In genomic region chr5:109688647-109688998, GRCh38 we compare ENCODE assay signal across 8 cellular contexts. TPM values are rescaled to one million over a fixed set of nuclear protein-coding genes. Genes with fewer than 3 reads are reported as not detected.
DNase-seq lines count a peak whose midpoint lies in the region; ATAC-seq lines count a peak whose summit lies in the region.

No MANE protein-coding gene starts in this region.

- H3K4me1 Mint-ChIP-seq in naive B cell: peaks cover 25 to 35% (median 26%) of the 10 kb centered on the region in 3 donors

- peaks cover 0 to 9% (median 0%) of the 10 kb centered on the region in 3 donors for H3K27me3 Mint-ChIP-seq in naive B cell

- H3K4me3 ChIP-seq in SJSA1: peak overlapping the region; percentile 84
- peak overlapping the region; percentile 95 for H3K4me3 ChIP-seq in effector memory CD4-positive, alpha-beta T cell (ENCODE audit: insufficient read depth, low read depth, low read length, poor library complexity, severe bottlenecking)

- peak overlapping the region; percentile 81 to 96 (median 90) for H3K4me3 Mint-ChIP-seq in naive B cell

- H3K9me3 Mint-ChIP-seq in naive B cell: peaks cover 0 to 14% (median 9%) of the 10 kb centered on the region in 7 donors

- DNase-seq in SIG-M5 treated with dmso at 0.1 percent for 504 hours (lab: John Stamatoyannopoulos, UW; ENCODE audit: unreplicated experiment) (peak; percentile 86), SIG-M5 (lab: John Stamatoyannopoulos, UW) (no peak), HuH-7 (ENCODE audit: low spot score) (peak; percentile 37), SJSA1 (ENCODE audit: low read depth in 1 of 2, low spot score in 2 of 2) (no peak), naive B cell (peak; percentile 42)
- DNase-seq in effector memory CD4-positive, alpha-beta T cell: no peak

- peaks cover 7% of the 10 kb centered on the region; the same call in 1 of the 2 replicates for H3K9me3 ChIP-seq in SJSA1 (replicated peaks)
- no peaks in the 10 kb centered on the region for H3K9me3 ChIP-seq in effector memory CD4-positive, alpha-beta T cell (ENCODE audit: control insufficient read depth, low read length)

- no peak for ATAC-seq in naive B cell (ENCODE audit: low read depth in 2 of 2)
- no peak for ATAC-seq in HG02798 (IDR thresholded peaks at IDR 0.05; ENCODE audit: poor library complexity, unreplicated experiment)
- no peak for ATAC-seq in HG02840 (IDR thresholded peaks at IDR 0.05; ENCODE audit: low FRiP score, unreplicated experiment)

- peaks cover 9% of the 10 kb centered on the region; the same call in 1 of the 2 replicates for H3K36me3 ChIP-seq in SJSA1
- no peaks in the 10 kb centered on the region for H3K36me3 ChIP-seq in effector memory CD4-positive, alpha-beta T cell (ENCODE audit: control insufficient read depth, insufficient read depth, low read length)

- H3K27me3 ChIP-seq in SJSA1 (replicated peaks): no peaks in the 10 kb centered on the region
- no peaks in the 10 kb centered on the region for H3K27me3 ChIP-seq in effector memory CD4-positive, alpha-beta T cell (replicated peaks; ENCODE audit: control insufficient read depth, insufficient read depth, low read length, poor library complexity, severe bottlenecking)

- H3K4me1 ChIP-seq in SJSA1 (replicated peaks): peaks cover 19% of the 10 kb centered on the region
- peaks cover 6% of the 10 kb centered on the region for H3K4me1 ChIP-seq in effector memory CD4-positive, alpha-beta T cell (ENCODE audit: control insufficient read depth, insufficient read depth, low read length, poor library complexity, severe bottlenecking)

- peak overlapping the region; percentile 75 for H3K27ac ChIP-seq in SJSA1
- H3K27ac ChIP-seq in effector memory CD4-positive, alpha-beta T cell (ENCODE audit: insufficient read depth, low read length, poor library complexity, severe bottlenecking): peak overlapping the region; percentile 90

- peak overlapping the region; percentile 76 to 98 (median 96) for H3K27ac Mint-ChIP-seq in naive B cell

- no peaks in the 10 kb centered on the region for H3K36me3 Mint-ChIP-seq in naive B cell

RNA-seq across cellular contexts. Expression of gene MAN2A1, which starts 1.1 kb away (rescaled TPM):
- total RNA-seq in SJSA1 (2014; rRNA removed; shearing (Covaris generic)): 91.7 and 112 TPM in 2 replicates
- 10 to 100 TPM in 5 of 6 donors, 1 to 10 TPM in 1; 8.4 to 20.6 (median 17.1) TPM for polyA plus RNA-seq in naive B cell (ENCODE audit: low read depth in 6 of 6)

Comparison
In these comparisons a context has a peak if more than half of its experiments do, and no peak if none do; other contexts are left out.
1. DNase-seq: peak in SIG-M5 treated with dmso at 0.1 percent for 504 hours (single experiment), HuH-7 (single experiment) and naive B cell (single experiment); none in SIG-M5 (single experiment), SJSA1 (0 of 2) and effector memory CD4-positive, alpha-beta T cell (0 of 3).